ENCODE assay signal across 8 cellular contexts in the genomic region with DNA sequence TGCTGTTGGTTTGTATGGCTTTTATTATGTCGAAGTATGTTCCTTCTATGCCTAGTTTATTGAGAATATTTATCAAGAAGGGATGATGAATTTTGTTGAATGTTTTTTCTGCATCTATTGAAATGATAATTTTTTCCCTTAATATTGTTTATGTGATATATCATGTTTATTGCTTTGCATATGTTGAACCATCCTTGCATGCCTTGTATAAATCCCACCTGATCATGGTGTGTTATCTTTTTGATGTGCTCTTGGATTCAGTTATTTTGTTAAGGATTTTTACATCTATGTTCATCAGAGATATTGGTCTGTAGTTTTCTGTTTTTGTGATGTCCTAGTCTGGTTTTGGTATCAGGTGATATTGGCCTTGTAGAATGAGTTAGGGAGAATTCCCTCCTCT. TPM values are rescaled to one million over a fixed set of nuclear protein-coding genes. Genes with fewer than 3 reads are reported as not detected.
"Had no signal": no experiment of that assay in that cellular context is flagged by ENCODE, and none has a peak within 500 bp of the region (broad histone marks: within the 10 kb centered on the region; RNA-seq: fewer than 3 reads in every experiment).

No MANE protein-coding gene starts in this region.

- H3K4me3 ChIP-seq: GM12878 had no signal

- FAIRE-seq: G401.6, GM12878, GM12891, GM12892, GM18507 had no signal

- ATAC-seq: GM12878 had no signal

- DNase-seq: GDM1, GF-D8 had no signal

RNA-seq across cellular contexts. Expression of a gene that starts 50.8 kb away (rescaled TPM):
- total RNA-seq: G401, GM12878 had no signal
- polyA plus RNA-seq: GM12878 had no signal
